Comparison of ENCODE assay signal across 7 cellular contexts in the genomic region with DNA sequence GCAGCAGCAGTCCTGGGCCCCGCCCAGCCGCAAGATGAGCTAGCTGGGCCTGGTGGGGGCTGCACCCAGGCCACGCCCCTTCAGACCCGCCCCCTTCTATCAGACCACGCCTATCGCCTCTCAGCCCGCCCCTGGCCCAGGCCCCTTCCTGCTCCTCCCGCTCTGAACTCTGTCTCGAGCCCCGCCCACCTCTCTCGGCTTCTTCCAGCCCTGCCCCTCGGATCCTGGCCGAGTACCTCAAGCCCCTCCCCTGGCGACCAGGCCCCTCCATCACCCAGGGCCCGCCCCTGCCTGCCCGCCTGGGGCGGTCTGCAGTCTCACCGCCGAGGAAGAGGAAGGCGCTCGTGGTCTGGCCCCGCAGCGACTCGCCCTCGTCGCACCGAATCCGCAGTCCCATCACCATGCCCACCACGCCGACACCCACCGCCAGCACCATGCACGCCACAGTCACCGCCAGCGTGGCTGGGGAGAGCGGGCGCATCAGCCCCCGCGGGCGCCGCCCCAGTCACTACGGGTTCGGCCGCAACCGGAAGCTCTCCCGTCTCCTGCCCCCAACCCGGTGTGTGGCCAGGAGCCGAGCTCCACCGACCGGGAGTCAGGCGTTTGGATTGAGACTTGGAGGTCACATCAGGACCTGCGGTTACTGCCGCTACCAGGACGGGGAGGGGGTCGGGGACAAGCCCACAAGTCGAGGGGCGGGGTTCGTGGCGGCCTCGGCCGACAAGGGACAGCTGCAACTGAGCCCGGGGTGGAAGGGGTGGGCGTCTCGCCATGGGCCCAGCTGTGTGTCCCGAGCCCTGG. TPM values are rescaled to one million over a fixed set of nuclear protein-coding genes. Genes with fewer than 3 reads are reported as not detected.
DNase-seq lines count a peak whose midpoint lies in the region; ATAC-seq and TF ChIP-seq lines count a peak whose summit lies in the region.

No MANE protein-coding gene starts in this region.

- peak overlapping the region; percentile 98 for H3K4me3 Mint-ChIP-seq in activated CD4-positive, alpha-beta T cell treated with anti-CD3 and anti-CD28 coated beads, Interleukin-2, amount 10 ng/mL, durations not matched to agents 24 days and 14 days

- ATAC-seq in GM18517 (IDR thresholded peaks at IDR 0.05; ENCODE audit: unreplicated experiment) (peak; percentile 77), HG02973 (IDR thresholded peaks at IDR 0.05; ENCODE audit: unreplicated experiment) (peak; percentile 71)

- DNase-seq in NCI-H526 (lab: John Stamatoyannopoulos, UW), result peak; percentile 94 to 99
- DNase-seq in activated CD4-positive, alpha-beta T cell treated with anti-CD3 and anti-CD28 coated beads, Interleukin-2, amount 10 ng/mL, durations not matched to agents 24 days and 14 days, result peak; percentile 99
- peak; percentile 100 for DNase-seq in coronary artery (ENCODE audit: low spot score)
- peak; percentile 99 for DNase-seq in left kidney (ENCODE audit: low read depth, low spot score)
- DNase-seq in stimulated activated CD4-positive, alpha-beta T cell treated with anti-CD3 and anti-CD28 coated beads, Interleukin-1b, Interleukin-23, amount 100 ng/mL, for 48 hours, result peak; percentile 100

- peak overlapping the region; percentile 98 for H3K27ac Mint-ChIP-seq in activated CD4-positive, alpha-beta T cell treated with anti-CD3 and anti-CD28 coated beads, Interleukin-2, amount 10 ng/mL, durations not matched to agents 24 days and 14 days

- peak overlapping the region; percentile 95 to 100 for H3K27ac ChIP-seq in coronary artery

- H3K9me3 Mint-ChIP-seq in activated CD4-positive, alpha-beta T cell treated with anti-CD3 and anti-CD28 coated beads, Interleukin-2, amount 10 ng/mL, durations not matched to agents 24 days and 14 days, result no peaks in the 10 kb centered on the region

- H3K4me1 Mint-ChIP-seq in activated CD4-positive, alpha-beta T cell treated with anti-CD3 and anti-CD28 coated beads, Interleukin-2, amount 10 ng/mL, durations not matched to agents 24 days and 14 days, result peaks cover 57% of the 10 kb centered on the region

- TF ChIP-seq CTCF in coronary artery (IDR thresholded peaks at IDR 0.05), result no peak

- H3K36me3 Mint-ChIP-seq in activated CD4-positive, alpha-beta T cell treated with anti-CD3 and anti-CD28 coated beads, Interleukin-2, amount 10 ng/mL, durations not matched to agents 24 days and 14 days (ENCODE audit: low read depth), result peaks cover 61% of the 10 kb centered on the region

- peak overlapping the region; percentile 84 for H3K4me3 ChIP-seq in coronary artery

- intact Hi-C loops in activated CD4-positive, alpha-beta T cell treated with anti-CD3 and anti-CD28 coated beads, Interleukin-2, amount 10 ng/mL, durations not matched to agents 24 days and 14 days (cut with micrococcal nuclease), result loop anchor here (1.0 to 5.0 kb wide), 4 partner anchors 8 to 260 kb away; partner anchors contain the start of gene CTU1

- H3K27me3 Mint-ChIP-seq in activated CD4-positive, alpha-beta T cell treated with anti-CD3 and anti-CD28 coated beads, Interleukin-2, amount 10 ng/mL, durations not matched to agents 24 days and 14 days, result no peaks in the 10 kb centered on the region

RNA-seq across cellular contexts. Expression of gene CLDND2, which starts 1.0 kb away (rescaled TPM):
- total RNA-seq in activated CD4-positive, alpha-beta T cell treated with anti-CD3 and anti-CD28 coated beads, Interleukin-2, amount 10 ng/mL, durations not matched to agents 24 days and 14 days, result 18.7 and 19.6 TPM in 2 replicates

RNA-seq across cellular contexts. Expression of gene ETFB, which starts 1.6 kb away (rescaled TPM):
- 194 and 199 TPM in 2 replicates for total RNA-seq in activated CD4-positive, alpha-beta T cell treated with anti-CD3 and anti-CD28 coated beads, Interleukin-2, amount 10 ng/mL, durations not matched to agents 24 days and 14 days

RNA-seq across cellular contexts. Expression of gene NKG7, which starts 4.7 kb away (rescaled TPM):
- total RNA-seq in activated CD4-positive, alpha-beta T cell treated with anti-CD3 and anti-CD28 coated beads, Interleukin-2, amount 10 ng/mL, durations not matched to agents 24 days and 14 days, result 363 and 379 TPM in 2 replicates

RNA-seq across cellular contexts. Expression of gene LIM2, which starts 20.0 kb away (rescaled TPM):
- total RNA-seq in activated CD4-positive, alpha-beta T cell treated with anti-CD3 and anti-CD28 coated beads, Interleukin-2, amount 10 ng/mL, durations not matched to agents 24 days and 14 days, result 0.24 TPM in 1 of 2 replicates, not detected in the other

RNA-seq across cellular contexts. Expression of gene C19orf84, which starts 22.6 kb away (rescaled TPM):
- total RNA-seq in activated CD4-positive, alpha-beta T cell treated with anti-CD3 and anti-CD28 coated beads, Interleukin-2, amount 10 ng/mL, durations not matched to agents 24 days and 14 days, result 0.16 and 0.24 TPM in 2 replicates

Comparison
In these comparisons a context has a peak if more than half of its experiments do, and no peak if none do; other contexts are left out.
1. Peak in every context shown above with its lines: DNase-seq, ATAC-seq, H3K4me3 ChIP-seq and H3K27ac ChIP-seq.